In genomic region chr2:226114436-226114835, GRCh38 we compare ENCODE assay signal across 14 cellular contexts.
DNase-seq lines count a peak whose midpoint lies in the region; ATAC-seq and TF ChIP-seq lines count a peak whose summit lies in the region.
"Had no signal": no experiment of that assay in that cellular context is flagged by ENCODE, and none has a peak within 500 bp of the region (broad histone marks: within the 10 kb centered on the region; RNA-seq: fewer than 3 reads in every experiment).

No MANE protein-coding gene starts in this region.

- in situ Hi-C loops in astrocyte of the spinal cord (cut with HindIII; ENCODE audit: low sequenced_read_pairs), result no loop called here

- peak overlapping the region; percentile 37 for H3K27ac ChIP-seq in C4-2B

- TF ChIP-seq CTCF in C4-2B (conservative IDR thresholded peaks at IDR 0.05) (no peak), astrocyte of the spinal cord (IDR thresholded peaks at IDR 0.05; ENCODE audit: low read depth, low read length) (no peak)

- H3K4me3 ChIP-seq in astrocyte of the spinal cord (ENCODE audit: low read depth, low read length), result no peak overlapping the region

- ATAC-seq in GM21737 (IDR thresholded peaks at IDR 0.05; ENCODE audit: unreplicated experiment), result no peak

- DNase-seq in LoVo (ENCODE audit: low spot score) (peak; percentile 24), astrocyte of the spinal cord (ENCODE audit: low read depth, low spot score) (peak; percentile 22), kidney tubule cell (ENCODE audit: low spot score) (peak; percentile 23), SHP77 (lab: John Stamatoyannopoulos, UW) (no peak), SIG-M5 (lab: John Stamatoyannopoulos, UW) (no peak)
- no peak for DNase-seq in activated T-cell treated with anti-CD3 and anti-CD28 coated beads, Interleukin-2, amount 50 U/mL, for 1 hour
- DNase-seq: activated naive CD8-positive, alpha-beta T cell treated with anti-CD3 and anti-CD28 coated beads for 36 hours; activated T-cell treated with anti-CD3 and anti-CD28 coated beads for 4 hours; NCI-H1048; NCI-H2171 treated with DMSO at 0.1 percent for 48 hours; small intestine; T-helper 1 cell had no signal

Comparison
In these comparisons a context has a peak if more than half of its experiments do, and no peak if none do; other contexts are left out.
1. DNase-seq: peak in LoVo (single experiment), astrocyte of the spinal cord (single experiment) and kidney tubule cell (single experiment); none in SHP77 (0 of 2), SIG-M5 (single experiment) and activated T-cell treated with anti-CD3 and anti-CD28 coated beads, Interleukin-2, amount 50 U/mL, for 1 hour (single experiment).